Comparison of ENCODE assay signal across 8 cellular contexts in genomic region chr2:166127217-166128155, GRCh38. TPM values are rescaled to one million over a fixed set of nuclear protein-coding genes. Genes with fewer than 3 reads are reported as not detected.
DNase-seq lines count a peak whose midpoint lies in the region; ATAC-seq and TF ChIP-seq lines count a peak whose summit lies in the region.

TSS of gene SCN1A (minus strand) at chr2:166128020. CDS start at chr2:166073621, 54,399 bp downstream.

- WGBS in H9 (ENCODE audit: extremely low coverage, insufficient read length, low lambda C conversion rate), result no CpG with 5 or more reads among the region's 7 CpGs
- 20 to 25% (median 23%) methylated on average over 7 of the region's 7 CpGs for WGBS in stomach, 5 donors

- H3K27ac Mint-ChIP-seq in H9, result no peak within 1 kb of the TSS

- DNase-seq in DMS153 (lab: John Stamatoyannopoulos, UW) (peak; percentile 39), H9 (no peak), NCI-H2171 (lab: John Stamatoyannopoulos, UW) (peak; percentile 77), amniotic epithelial cell (ENCODE audit: low read depth) (peak; percentile 48), hepatic stellate cell (ENCODE audit: low spot score) (peak; percentile 5), stomach (no peak), cortex of kidney (lab: John Stamatoyannopoulos, UW) (no peak)

- H3K18ac ChIP-seq in H9 (ENCODE audit: insufficient read length, low read depth, low read length), result no peak within 1 kb of the TSS

- H3T11ph ChIP-seq in H9 (ENCODE audit: low read length), result no peak within 1 kb of the TSS

- H4K91ac ChIP-seq in H9 (ENCODE audit: insufficient read length, low read depth, low read length), result no peak within 1 kb of the TSS

- H3K36me3 ChIP-seq in stomach, result no peaks in the 10 kb centered on the region

- H3K27ac ChIP-seq in H9 (ENCODE audit: insufficient read length, low read depth, low read length), result no peak within 1 kb of the TSS
- H3K27ac ChIP-seq in stomach, result no peak within 1 kb of the TSS

- H3K23ac ChIP-seq in H9 (ENCODE audit: insufficient read length, low read depth, low read length), result no peak within 1 kb of the TSS

- TF ChIP-seq EP300 in stomach (IDR thresholded peaks at IDR 0.05), result no peak

- ATAC-seq in GM21528 (IDR thresholded peaks at IDR 0.05; ENCODE audit: low FRiP score, unreplicated experiment), result no peak

- H4K5ac ChIP-seq in H9 (ENCODE audit: insufficient read length, low read depth, low read length), result no peak within 1 kb of the TSS

- no peak within 1 kb of the TSS for H3K14ac ChIP-seq in H9 (ENCODE audit: insufficient read depth, low read length)

- no peaks in the 10 kb centered on the region for H4K20me1 ChIP-seq in H9 (ENCODE audit: control insufficient read depth, insufficient read depth, insufficient read length)

- H3K4ac ChIP-seq in H9 (ENCODE audit: low read depth, low read length), result no peak within 1 kb of the TSS

- H4K8ac ChIP-seq in H9 (replicated peaks; ENCODE audit: insufficient read length, low read depth, low read length), result no peak within 1 kb of the TSS

- H2BK20ac ChIP-seq in H9 (ENCODE audit: low read depth, low read length, poor library complexity, severe bottlenecking), result no peak within 1 kb of the TSS

- H3K4me2 ChIP-seq in H9 (ENCODE audit: insufficient read depth, insufficient read length, low read length), result peak within 1 kb of the TSS; percentile 32

- H3K4me3 Mint-ChIP-seq in H9, result peak within 1 kb of the TSS; percentile 13 to 69; a peak in 4 of 5 replicates

- H3K9ac ChIP-seq in H9 (ENCODE audit: extremely low read depth, insufficient read length, low read length), result no peak within 1 kb of the TSS

- H3K79me1 ChIP-seq in H9 (ENCODE audit: insufficient read depth, low read depth, low read length, poor library complexity, severe bottlenecking), result no peaks in the 10 kb centered on the region

- no peak within 1 kb of the TSS for H2BK5ac ChIP-seq in H9 (ENCODE audit: insufficient read length, low read length)

- no peak within 1 kb of the TSS for H2BK15ac ChIP-seq in H9 (ENCODE audit: low read depth, low read length)

- H3K4me1 Mint-ChIP-seq in H9, result peaks cover 29 to 30% of the 10 kb centered on the region in 2 experiments

- H3K27me3 Mint-ChIP-seq in H9 (ENCODE audit: low read depth), result no peaks in the 10 kb centered on the region

- H2BK120ac ChIP-seq in H9 (ENCODE audit: low read depth, low read length, poor library complexity, severe bottlenecking), result no peak within 1 kb of the TSS

- H3K36me3 Mint-ChIP-seq in H9 (ENCODE audit: insufficient read depth in 1 of 3, low read depth in 3 of 3), result no peaks in the 10 kb centered on the region

- peaks cover 2% of the 10 kb centered on the region for H3K23me2 ChIP-seq in H9 (ENCODE audit: insufficient read length, low read depth, low read length, poor library complexity, severe bottlenecking)

- intact Hi-C loops in stomach (cut with DNase I; ENCODE audit: low total_unique reads), result no loop called here

- TF ChIP-seq CTCF in H9 (conservative IDR thresholded peaks at IDR 0.05) (peak; percentile 79), stomach (IDR thresholded peaks at IDR 0.05) (peak in 5 of 7 experiments; percentile 30 to 65 (median 50))

- peaks cover 10% of the 10 kb centered on the region; the same call in 1 of the 2 replicates for H3K4me1 ChIP-seq in H9 (ENCODE audit: insufficient read depth, low read length)
- H3K4me1 ChIP-seq in stomach, result peaks cover 0 to 10% (median 0%) of the 10 kb centered on the region in 4 donors

- no peak within 1 kb of the TSS for H2AK5ac ChIP-seq in H9 (ENCODE audit: insufficient read length, low read length)

- no peaks in the 10 kb centered on the region for H3K9me3 Mint-ChIP-seq in H9

- H2AFZ ChIP-seq in H9 (ENCODE audit: low read length), result no peak within 1 kb of the TSS

- no peaks in the 10 kb centered on the region for H3K79me2 ChIP-seq in H9 (ENCODE audit: insufficient read depth, low read length)

- no peaks in the 10 kb centered on the region for H3K9me3 ChIP-seq in H9 (ENCODE audit: control insufficient read depth, low read depth, low read length)
- H3K9me3 ChIP-seq in stomach, result no peaks in the 10 kb centered on the region

- no peak within 1 kb of the TSS for H3K4me3 ChIP-seq in stomach

- H3K56ac ChIP-seq in H9 (ENCODE audit: insufficient read length, low read depth, low read length), result no peak within 1 kb of the TSS

- no peak for TF ChIP-seq POLR2A in stomach (IDR thresholded peaks at IDR 0.05)

- H3K27me3 ChIP-seq in H9 (ENCODE audit: insufficient read depth, low read length), result no peaks in the 10 kb centered on the region
- peaks cover 0 to 8% (median 4%) of the 10 kb centered on the region in 3 donors for H3K27me3 ChIP-seq in stomach

- H2BK12ac ChIP-seq in H9 (ENCODE audit: insufficient read length, low read depth, low read length), result no peak within 1 kb of the TSS

RNA-seq across cellular contexts. Expression of gene SCN1A, which starts in this region (rescaled TPM):
- total RNA-seq in H9 (2021), result 0.13 and 0.18 TPM in 2 replicates
- 1 to 10 TPM in 1 of 5 donors, under 1 TPM in 1, not detected in 3; under 0.01 to 1.5 TPM for total RNA-seq in stomach
- polyA plus RNA-seq in stomach, result not detected

Comparison
In these comparisons a context has a peak if more than half of its experiments do, and no peak if none do; other contexts are left out.
1. DNase-seq: peak in DMS153 (single experiment), NCI-H2171 (single experiment), amniotic epithelial cell (single experiment) and hepatic stellate cell (single experiment); none in H9 (single experiment), stomach (single experiment) and cortex of kidney (single experiment).